Comparison of ENCODE assay signal across 28 cellular contexts in the genomic region with DNA sequence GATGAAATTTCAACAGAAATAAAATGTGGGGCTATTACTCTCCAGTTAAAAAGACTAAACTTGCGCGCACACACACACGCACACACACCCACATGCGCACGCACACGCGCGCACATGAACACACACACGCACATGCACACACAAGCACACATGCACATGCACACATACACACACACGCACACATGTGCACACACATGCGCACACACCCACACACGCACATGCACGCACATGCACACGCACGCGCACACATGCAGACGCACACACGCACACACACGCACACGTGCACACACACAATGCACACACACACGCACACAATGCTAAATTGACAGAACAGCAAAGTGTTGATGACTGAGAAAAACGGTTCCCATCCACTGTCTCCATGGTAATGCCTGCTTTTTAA.
"Had no signal": no experiment of that assay in that cellular context is flagged by ENCODE, and none has a peak within 500 bp of the region (broad histone marks: within the 10 kb centered on the region; RNA-seq: fewer than 3 reads in every experiment).

No MANE protein-coding gene starts in this region.

- DNase-seq: activated CD4-positive, alpha-beta memory T cell treated with anti-CD3 and anti-CD28 coated beads, Interleukin-2, amount 10 ng/mL, durations not matched to agents 7 days and 5 days; activated CD4-positive, alpha-beta T cell treated with anti-CD3 and anti-CD28 coated beads for 36 hours; activated CD4-positive, alpha-beta T cell treated with anti-CD3 and anti-CD28 coated beads, Interleukin-2, amount 10 ng/mL, durations not matched to agents 7 days and 5 days; activated CD4-positive, alpha-beta T cell treated with anti-CD3 and anti-CD28 coated beads, Interleukin-2, amount 50 U/mL, for 4 hours; activated CD4-positive, CD25-positive, alpha-beta regulatory T cell; activated CD4-positive, CD25-positive, alpha-beta regulatory T cell treated with anti-CD3 and anti-CD28 coated beads, Interleukin-2, amount 50 U/mL, for 72 hours; activated CD8-positive, alpha-beta memory T cell treated with anti-CD3 and anti-CD28 coated beads, Interleukin-2, amount 50 U/mL, for 48 hours; activated gamma-delta T cell; activated naive CD4-positive, alpha-beta T cell; activated naive CD4-positive, alpha-beta T cell treated with anti-CD3 and anti-CD28 coated beads, Interleukin-2, amount 10 ng/mL, durations not matched to agents 7 days and 5 days; activated naive CD8-positive, alpha-beta T cell treated with anti-CD3 and anti-CD28 coated beads, Interleukin-2, amount 10 ng/mL, durations not matched to agents 7 days and 5 days; activated T-cell treated with anti-CD3 and anti-CD28 coated beads for 4 hours; activated T-cell treated with anti-CD3 and anti-CD28 coated beads, Interleukin-2, amount 50 U/mL, for 24 hours; activated T-cell treated with anti-CD3 and anti-CD28 coated beads, Interleukin-2, amount 50 U/mL, for 72 hours; central memory CD4-positive, alpha-beta T cell; dorsolateral prefrontal cortex; effector memory CD4-positive, alpha-beta T cell; endodermal cell; foreskin fibroblast; head of caudate nucleus; T-helper 2 cell had no signal

- H3K27me3 ChIP-seq: ascending aorta, breast epithelium, cardiac muscle cell, dorsolateral prefrontal cortex had no signal

- ATAC-seq: activated CD4-positive, alpha-beta T cell treated with anti-CD3 and anti-CD28 coated beads for 36 hours; activated naive CD4-positive, alpha-beta T cell treated with anti-CD3 and anti-CD28 coated beads, Interleukin-2, amount 50 U/mL, for 72 hours; activated T-cell treated with anti-CD3 and anti-CD28 coated beads, Interleukin-2, amount 50 U/mL, for 72 hours; esophagus mucosa had no signal

- H3K27ac ChIP-seq: ascending aorta, breast epithelium, cardiac muscle cell, coronary artery, dorsolateral prefrontal cortex had no signal

- H3K4me1 ChIP-seq: ascending aorta, breast epithelium had no signal

- H3K4me3 ChIP-seq: ascending aorta, breast epithelium, cardiac muscle cell, coronary artery, dorsolateral prefrontal cortex had no signal

- H3K9me3 ChIP-seq: ascending aorta, breast epithelium had no signal

- FAIRE-seq: frontal cortex had no signal

- H3K36me3 ChIP-seq: ascending aorta, breast epithelium, cardiac muscle cell had no signal
